8 cellular contexts compared by ENCODE assay signal in the genomic region with DNA sequence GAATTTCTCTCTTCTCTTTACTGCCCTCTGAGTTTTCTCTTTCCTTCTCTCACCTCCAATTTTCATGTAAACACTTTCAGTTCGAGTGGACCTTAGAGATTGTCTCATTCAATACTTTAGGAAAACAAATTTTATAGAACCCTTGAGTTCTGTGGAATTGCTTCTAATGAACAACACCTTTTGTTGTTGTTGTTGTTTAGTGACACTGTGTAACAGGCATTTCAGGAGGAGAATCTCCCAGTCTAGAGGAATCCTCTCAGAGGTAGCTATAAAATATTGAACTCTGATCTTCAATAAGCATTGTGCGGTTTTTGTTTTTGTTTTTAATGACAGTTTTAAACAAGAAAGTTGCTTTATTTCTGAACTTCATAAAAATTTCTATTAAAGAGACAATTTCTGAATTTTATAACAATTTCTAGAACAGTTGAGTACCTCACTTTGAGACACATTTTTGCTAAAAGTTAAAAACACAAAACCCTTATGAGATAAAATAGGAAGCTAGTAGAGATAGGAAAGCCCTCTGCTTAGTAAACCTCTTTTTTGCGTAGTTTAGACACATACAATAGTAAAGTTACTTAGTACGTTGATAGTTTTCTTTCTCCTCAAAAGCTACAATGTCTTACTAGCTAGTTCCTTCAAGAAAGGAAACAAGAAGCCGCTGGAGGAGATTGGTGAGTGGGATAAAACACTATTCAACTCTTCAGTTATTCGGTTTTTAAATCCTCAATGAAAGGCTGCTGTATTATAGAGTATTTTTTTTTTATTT. TPM values are rescaled to one million over a fixed set of nuclear protein-coding genes. Genes with fewer than 3 reads are reported as not detected.
DNase-seq lines count a peak whose midpoint lies in the region; ATAC-seq and TF ChIP-seq lines count a peak whose summit lies in the region.

No MANE protein-coding gene starts in this region.

- H3K4me3 ChIP-seq in WERI-Rb-1 (ENCODE audit: low read depth, low read length) (no peak overlapping the region; the same call in 1 of the 2 replicates), iPS-20b (ENCODE audit: low read length) (peak overlapping the region; percentile 66; the same call in 1 of the 2 replicates)

- no peaks in the 10 kb centered on the region for H3K27me3 Mint-ChIP-seq in activated CD8-positive, alpha-beta T cell treated with anti-CD3 and anti-CD28 coated beads for 36 hours
- H3K27me3 Mint-ChIP-seq in activated CD8-positive, alpha-beta T cell treated with anti-CD3 and anti-CD28 coated beads, Interleukin-2, amount 10 ng/mL, durations not matched to agents 7 days and 5 days (ENCODE audit: low read depth) = no peaks in the 10 kb centered on the region

- H3K27ac Mint-ChIP-seq in activated CD8-positive, alpha-beta T cell treated with anti-CD3 and anti-CD28 coated beads for 36 hours = peak overlapping the region; percentile 99
- no peak overlapping the region for H3K27ac Mint-ChIP-seq in activated CD8-positive, alpha-beta T cell treated with anti-CD3 and anti-CD28 coated beads, Interleukin-2, amount 10 ng/mL, durations not matched to agents 7 days and 5 days

- H3K36me3 Mint-ChIP-seq in activated CD8-positive, alpha-beta T cell treated with anti-CD3 and anti-CD28 coated beads for 36 hours (ENCODE audit: low read depth) = peaks cover 3% of the 10 kb centered on the region
- H3K36me3 Mint-ChIP-seq in activated CD8-positive, alpha-beta T cell treated with anti-CD3 and anti-CD28 coated beads, Interleukin-2, amount 10 ng/mL, durations not matched to agents 7 days and 5 days (ENCODE audit: low read depth) = no peaks in the 10 kb centered on the region

- peaks cover 11% of the 10 kb centered on the region; the same call in 1 of the 2 replicates for H3K4me1 ChIP-seq in iPS-20b (ENCODE audit: insufficient read depth, low read length)

- TF ChIP-seq CTCF in activated CD8-positive, alpha-beta T cell treated with anti-CD3 and anti-CD28 coated beads for 36 hours (IDR thresholded peaks at IDR 0.05) = no peak
- no peak for TF ChIP-seq CTCF in WERI-Rb-1 (IDR thresholded peaks at IDR 0.05; ENCODE audit: low read depth, low read length)

- no peaks in the 10 kb centered on the region for H3K9me3 ChIP-seq in WERI-Rb-1 (ENCODE audit: severe bottlenecking)
- no peaks in the 10 kb centered on the region for H3K9me3 ChIP-seq in iPS-20b (ENCODE audit: insufficient read depth, low read depth, low read length)

- intact Hi-C loops in activated CD8-positive, alpha-beta T cell treated with anti-CD3 and anti-CD28 coated beads for 36 hours (cut with micrococcal nuclease) = no loop called here

- no peaks in the 10 kb centered on the region for H3K36me3 ChIP-seq in WERI-Rb-1
- no peaks in the 10 kb centered on the region for H3K36me3 ChIP-seq in iPS-20b (ENCODE audit: insufficient read depth, low read depth, low read length)

- H3K27me3 ChIP-seq in WERI-Rb-1 (ENCODE audit: insufficient read depth, low read depth, severe bottlenecking) (no peaks in the 10 kb centered on the region), iPS-20b (ENCODE audit: insufficient read depth, low read length) (no peaks in the 10 kb centered on the region)

- CTCF ChIA-PET in activated CD8-positive, alpha-beta T cell treated with anti-CD3 and anti-CD28 coated beads for 36 hours (lab: Charles Lee) = interaction anchor here (0.6 to 4.9 kb wide), 7 partner anchors 14 to 254 kb away, joined by 3 to 31 read pairs (median 4); partner anchors contain the start of genes CLCN3 and NEK1
- CTCF ChIA-PET in activated CD8-positive, alpha-beta T cell treated with anti-CD3 and anti-CD28 coated beads, Interleukin-2, amount 10 ng/mL, durations not matched to agents 7 days and 5 days (lab: Charles Lee) = interaction anchor here (1.2 to 7.4 kb wide), 7 partner anchors 10 to 47 kb away, joined by 4 to 40 read pairs (median 5); partner anchors contain the start of gene NEK1

- H3K27ac ChIP-seq in WERI-Rb-1 (peak overlapping the region; percentile 77), iPS-20b (ENCODE audit: low read length) (no peak overlapping the region)

- H3K9me3 Mint-ChIP-seq in activated CD8-positive, alpha-beta T cell treated with anti-CD3 and anti-CD28 coated beads for 36 hours = no peaks in the 10 kb centered on the region
- no peaks in the 10 kb centered on the region for H3K9me3 Mint-ChIP-seq in activated CD8-positive, alpha-beta T cell treated with anti-CD3 and anti-CD28 coated beads, Interleukin-2, amount 10 ng/mL, durations not matched to agents 7 days and 5 days (ENCODE audit: insufficient read depth)

- H3K9ac ChIP-seq in iPS-20b (ENCODE audit: low read depth, low read length) = peak overlapping the region; percentile 33

- no peak for ATAC-seq in activated CD8-positive, alpha-beta T cell treated with anti-CD3 and anti-CD28 coated beads for 36 hours
- ATAC-seq in activated CD8-positive, alpha-beta T cell treated with anti-CD3 and anti-CD28 coated beads, Interleukin-2, amount 10 ng/mL, durations not matched to agents 7 days and 5 days = no peak

- no peak for DNase-seq in activated CD8-positive, alpha-beta T cell treated with anti-CD3 and anti-CD28 coated beads for 36 hours
- no peak for DNase-seq in activated CD8-positive, alpha-beta T cell treated with anti-CD3 and anti-CD28 coated beads, Interleukin-2, amount 10 ng/mL, durations not matched to agents 7 days and 5 days
- DNase-seq in WERI-Rb-1 = no peak
- peak; percentile 61 for DNase-seq in superior temporal gyrus (ENCODE audit: extremely low spot score)
- no peak for DNase-seq in NCI-H1436 treated with DMSO at 0.1 percent for 48 hours (lab: John Stamatoyannopoulos, UW)
- DNase-seq in retina = no peak
- no peak for DNase-seq in stimulated activated CD4-positive, alpha-beta T cell treated with anti-CD3 and anti-CD28 coated beads, Interleukin-4, amount 100 ng/mL, for 4 hours

- H3K4me3 Mint-ChIP-seq in activated CD8-positive, alpha-beta T cell treated with anti-CD3 and anti-CD28 coated beads for 36 hours = peak overlapping the region; percentile 84
- H3K4me3 Mint-ChIP-seq in activated CD8-positive, alpha-beta T cell treated with anti-CD3 and anti-CD28 coated beads, Interleukin-2, amount 10 ng/mL, durations not matched to agents 7 days and 5 days = no peak overlapping the region

- peaks cover 18% of the 10 kb centered on the region for H3K4me1 Mint-ChIP-seq in activated CD8-positive, alpha-beta T cell treated with anti-CD3 and anti-CD28 coated beads for 36 hours (ENCODE audit: low read depth)
- peaks cover 14% of the 10 kb centered on the region for H3K4me1 Mint-ChIP-seq in activated CD8-positive, alpha-beta T cell treated with anti-CD3 and anti-CD28 coated beads, Interleukin-2, amount 10 ng/mL, durations not matched to agents 7 days and 5 days (ENCODE audit: low read depth)

- POLR2A ChIA-PET in activated CD8-positive, alpha-beta T cell treated with anti-CD3 and anti-CD28 coated beads for 36 hours (lab: Charles Lee) = interaction anchor here (0.6 to 3.6 kb wide), 6 partner anchors 37 to 326 kb away, joined by 3 to 15 read pairs (median 3); partner anchors contain the start of genes CLCN3 and NEK1
- POLR2A ChIA-PET in activated CD8-positive, alpha-beta T cell treated with anti-CD3 and anti-CD28 coated beads, Interleukin-2, amount 10 ng/mL, durations not matched to agents 7 days and 5 days (lab: Charles Lee) = interaction anchor here (0.6 to 2.9 kb wide), 6 partner anchors 9 to 54 kb away, joined by 3 to 25 read pairs (median 4); partner anchors contain the start of genes CLCN3 and NEK1

RNA-seq across cellular contexts. Expression of gene CLCN3, which starts 38.8 kb away (rescaled TPM):
- total RNA-seq in activated CD8-positive, alpha-beta T cell treated with anti-CD3 and anti-CD28 coated beads for 36 hours = 10 to 100 TPM; 18.5 to 21.6 TPM
- total RNA-seq in activated CD8-positive, alpha-beta T cell treated with anti-CD3 and anti-CD28 coated beads, Interleukin-2, amount 10 ng/mL, durations not matched to agents 7 days and 5 days = 10 to 100 TPM; 23.4 to 25.2 TPM

RNA-seq across cellular contexts. Expression of gene NEK1, which starts 46.8 kb away (rescaled TPM):
- total RNA-seq in activated CD8-positive, alpha-beta T cell treated with anti-CD3 and anti-CD28 coated beads for 36 hours = 10 to 100 TPM; 12.0 to 13.6 TPM
- 10 to 100 TPM; 15.7 to 16.7 TPM for total RNA-seq in activated CD8-positive, alpha-beta T cell treated with anti-CD3 and anti-CD28 coated beads, Interleukin-2, amount 10 ng/mL, durations not matched to agents 7 days and 5 days
